Comparison of ENCODE assay signal across 8 cellular contexts in genomic region chr7:48154792-48155413, GRCh38. TPM values are rescaled to one million over a fixed set of nuclear protein-coding genes. Genes with fewer than 3 reads are reported as not detected.
DNase-seq lines count a peak whose midpoint lies in the region; ATAC-seq and TF ChIP-seq lines count a peak whose summit lies in the region.

No MANE protein-coding gene starts in this region.

- no peak overlapping the region for H3K4me2 ChIP-seq in neural cell (ENCODE audit: low read length)

- H3K27ac ChIP-seq in SJCRH30: no peak overlapping the region
- H3K27ac ChIP-seq in neural cell (ENCODE audit: low read length): no peak overlapping the region

- no peak overlapping the region for H3K4me3 Mint-ChIP-seq in activated naive CD8-positive, alpha-beta T cell treated with anti-CD3 and anti-CD28 coated beads, Interleukin-2, amount 50 U/mL, for 24 hours
- H3K4me3 Mint-ChIP-seq in activated naive CD8-positive, alpha-beta T cell treated with anti-CD3 and anti-CD28 coated beads for 36 hours: no peak overlapping the region

- peak; percentile 24 for DNase-seq in activated naive CD8-positive, alpha-beta T cell treated with anti-CD3 and anti-CD28 coated beads, Interleukin-2, amount 50 U/mL, for 24 hours
- no peak for DNase-seq in activated naive CD8-positive, alpha-beta T cell treated with anti-CD3 and anti-CD28 coated beads for 36 hours
- DNase-seq in SJCRH30 (peak; percentile 32 to 57), choroid plexus epithelial cell (ENCODE audit: low read depth) (peak; percentile 80), cerebellar nuclear complex (lab: John Stamatoyannopoulos, UW) (no peak)

- H2AFZ ChIP-seq in neural cell (ENCODE audit: low read depth, low read length): no peak overlapping the region

- no peaks in the 10 kb centered on the region for H3K79me2 ChIP-seq in neural cell (replicated peaks; ENCODE audit: insufficient read depth, low read length)

- no peak for ATAC-seq in activated naive CD8-positive, alpha-beta T cell treated with anti-CD3 and anti-CD28 coated beads, Interleukin-2, amount 50 U/mL, for 24 hours
- ATAC-seq in HG02678 (IDR thresholded peaks at IDR 0.05; ENCODE audit: unreplicated experiment): peak; percentile 61
- ATAC-seq in GM21381 (IDR thresholded peaks at IDR 0.05; ENCODE audit: unreplicated experiment): no peak

- peak; percentile 33 for TF ChIP-seq RAD21 in neural cell (conservative IDR thresholded peaks at IDR 0.05)

- H4K20me1 ChIP-seq in neural cell (ENCODE audit: insufficient read depth): no peaks in the 10 kb centered on the region

- TF ChIP-seq CTCF in choroid plexus epithelial cell (conservative IDR thresholded peaks at IDR 0.05; ENCODE audit: low read depth, low read length) (peak; percentile 88), neural cell (IDR thresholded peaks at IDR 0.05; ENCODE audit: poor library complexity, severe bottlenecking) (peak; percentile 37)

- no peaks in the 10 kb centered on the region for H3K36me3 Mint-ChIP-seq in activated naive CD8-positive, alpha-beta T cell treated with anti-CD3 and anti-CD28 coated beads, Interleukin-2, amount 50 U/mL, for 24 hours (ENCODE audit: low read depth)
- H3K36me3 Mint-ChIP-seq in activated naive CD8-positive, alpha-beta T cell treated with anti-CD3 and anti-CD28 coated beads for 36 hours: no peaks in the 10 kb centered on the region

- no peaks in the 10 kb centered on the region for H3K9me3 Mint-ChIP-seq in activated naive CD8-positive, alpha-beta T cell treated with anti-CD3 and anti-CD28 coated beads, Interleukin-2, amount 50 U/mL, for 24 hours
- no peaks in the 10 kb centered on the region for H3K9me3 Mint-ChIP-seq in activated naive CD8-positive, alpha-beta T cell treated with anti-CD3 and anti-CD28 coated beads for 36 hours

- no peaks in the 10 kb centered on the region for H3K4me1 Mint-ChIP-seq in activated naive CD8-positive, alpha-beta T cell treated with anti-CD3 and anti-CD28 coated beads, Interleukin-2, amount 50 U/mL, for 24 hours
- no peaks in the 10 kb centered on the region for H3K4me1 Mint-ChIP-seq in activated naive CD8-positive, alpha-beta T cell treated with anti-CD3 and anti-CD28 coated beads for 36 hours

- H3K9me3 ChIP-seq in SJCRH30 (replicated peaks): no peaks in the 10 kb centered on the region
- H3K9me3 ChIP-seq in neural cell (ENCODE audit: low read length): no peaks in the 10 kb centered on the region

- H3K36me3 ChIP-seq in SJCRH30 (no peaks in the 10 kb centered on the region), neural cell (ENCODE audit: insufficient read depth, low read length) (no peaks in the 10 kb centered on the region)

- peaks cover 16% of the 10 kb centered on the region for H3K27me3 ChIP-seq in SJCRH30
- H3K27me3 ChIP-seq in neural cell (ENCODE audit: insufficient read depth, low read depth, low read length): no peaks in the 10 kb centered on the region

- no peak overlapping the region for H3K9ac ChIP-seq in neural cell (ENCODE audit: low read length)

- H3K4me3 ChIP-seq in SJCRH30: no peak overlapping the region
- no peak overlapping the region for H3K4me3 ChIP-seq in choroid plexus epithelial cell (ENCODE audit: low read depth, low read length)
- no peak overlapping the region for H3K4me3 ChIP-seq in neural cell (ENCODE audit: low read length)

- no peak for TF ChIP-seq EP300 in neural cell (conservative IDR thresholded peaks at IDR 0.05; ENCODE audit: poor library complexity, severe bottlenecking)

- no peak overlapping the region for H3K27ac Mint-ChIP-seq in activated naive CD8-positive, alpha-beta T cell treated with anti-CD3 and anti-CD28 coated beads, Interleukin-2, amount 50 U/mL, for 24 hours
- no peak overlapping the region for H3K27ac Mint-ChIP-seq in activated naive CD8-positive, alpha-beta T cell treated with anti-CD3 and anti-CD28 coated beads for 36 hours

- H3K9me2 ChIP-seq in neural cell (ENCODE audit: insufficient read depth, low read length): no peaks in the 10 kb centered on the region

- H3K4me1 ChIP-seq in SJCRH30: no peaks in the 10 kb centered on the region

- H3K27me3 Mint-ChIP-seq in activated naive CD8-positive, alpha-beta T cell treated with anti-CD3 and anti-CD28 coated beads, Interleukin-2, amount 50 U/mL, for 24 hours: peaks cover 13% of the 10 kb centered on the region
- peaks cover 33% of the 10 kb centered on the region for H3K27me3 Mint-ChIP-seq in activated naive CD8-positive, alpha-beta T cell treated with anti-CD3 and anti-CD28 coated beads for 36 hours

- no peaks in the 10 kb centered on the region for H3F3A ChIP-seq in neural cell (ENCODE audit: insufficient read depth, low read length, poor library complexity, severe bottlenecking)

TF ChIP-seq in neural cell, 6 proteins besides CTCF, POLR2A, EP300 and RAD21:
- TF ChIP-seq TAF1 (IDR thresholded peaks at IDR 0.05; ENCODE audit: low read depth): no peak
TF ChIP-seq in neural cell: peak in this region for 0.

RNA-seq across cellular contexts. Expression of gene ABCA13, which starts 16.4 kb away (rescaled TPM):
- under 1 TPM; 0.04 TPM for total RNA-seq in activated naive CD8-positive, alpha-beta T cell treated with anti-CD3 and anti-CD28 coated beads for 36 hours
- not detected in 2 replicates for total RNA-seq in SJCRH30 (2014; rRNA removed; shearing (Covaris generic))
- polyA plus RNA-seq in neural cell: 0.20 TPM in 1 of 2 replicates, not detected in the other
- 0.35 TPM in 1 of 2 replicates, not detected in the other for polyA minus RNA-seq in neural cell

Comparison
In these comparisons a context has a peak if more than half of its experiments do, and no peak if none do; other contexts are left out.
1. DNase-seq: peak in activated naive CD8-positive, alpha-beta T cell treated with anti-CD3 and anti-CD28 coated beads, Interleukin-2, amount 50 U/mL, for 24 hours (single experiment), SJCRH30 (2 of 2) and choroid plexus epithelial cell (single experiment); none in activated naive CD8-positive, alpha-beta T cell treated with anti-CD3 and anti-CD28 coated beads for 36 hours (single experiment) and cerebellar nuclear complex (0 of 2).